Comparison of ENCODE assay signal across 2 cellular contexts in the genomic region with DNA sequence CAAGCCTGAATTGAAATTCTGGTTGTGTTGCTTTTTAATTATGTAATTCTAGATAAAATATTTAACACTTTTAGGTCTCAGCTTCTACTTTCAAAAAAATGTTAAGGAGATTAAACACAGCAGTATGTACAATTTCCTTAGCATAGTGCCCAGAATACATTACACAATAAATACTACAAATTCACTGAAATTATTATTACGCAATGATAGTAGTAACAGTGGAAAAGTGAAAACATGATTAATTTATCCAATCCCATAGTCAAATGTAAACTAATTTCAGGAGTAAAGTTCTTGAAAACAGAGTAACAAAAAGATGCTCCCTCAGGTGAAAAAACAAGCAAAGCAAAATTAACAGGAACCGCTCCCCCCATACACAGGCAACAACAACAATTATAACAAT.
A peak's percentile ranks its signal among the peaks of the same experiment; 100 is the strongest.
TF ChIP-seq lines count a peak whose summit lies in the region.

No MANE protein-coding gene starts in this region.

TF ChIP-seq in IMR-90, 13 proteins besides CTCF, POLR2A, EP300 and RAD21:
- TF ChIP-seq BHLHE40 (IDR thresholded peaks at IDR 0.05; ENCODE audit: low read depth, low read length) (no peak), CEBPB (IDR thresholded peaks at IDR 0.05; ENCODE audit: low read depth, low read length) (peak; percentile 93)
- TF ChIP-seq, protein P1, sequence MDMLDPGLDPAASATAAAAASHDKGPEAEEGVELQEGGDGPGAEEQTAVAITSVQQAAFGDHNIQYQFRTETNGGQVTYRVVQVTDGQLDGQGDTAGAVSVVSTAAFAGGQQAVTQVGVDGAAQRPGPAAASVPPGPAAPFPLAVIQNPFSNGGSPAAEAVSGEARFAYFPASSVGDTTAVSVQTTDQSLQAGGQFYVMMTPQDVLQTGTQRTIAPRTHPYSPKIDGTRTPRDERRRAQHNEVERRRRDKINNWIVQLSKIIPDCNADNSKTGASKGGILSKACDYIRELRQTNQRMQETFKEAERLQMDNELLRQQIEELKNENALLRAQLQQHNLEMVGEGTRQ (IDR thresholded peaks at IDR 0.05; ENCODE audit: low read depth, low read length), result no peak

TF ChIP-seq in K562, 482 proteins besides CTCF, POLR2A, EP300 and RAD21:
- TF ChIP-seq PCBP1 (IDR thresholded peaks at IDR 0.05; ENCODE audit: low read depth, low read length, poor library complexity, severe bottlenecking) (no peak), CEBPG (CRISPR knock-in tag; IDR thresholded peaks at IDR 0.05) (no peak), CEBPG (tag; conservative IDR thresholded peaks at IDR 0.05 in 1 of 2, IDR thresholded peaks at IDR 0.05 in 1 of 2) (peak in 1 of 2 experiments; percentile 92; a peak in 3 of 4 replicates), CEBPB (tag; IDR thresholded peaks at IDR 0.05) (peak; percentile 77)
- TF ChIP-seq, protein P2, sequence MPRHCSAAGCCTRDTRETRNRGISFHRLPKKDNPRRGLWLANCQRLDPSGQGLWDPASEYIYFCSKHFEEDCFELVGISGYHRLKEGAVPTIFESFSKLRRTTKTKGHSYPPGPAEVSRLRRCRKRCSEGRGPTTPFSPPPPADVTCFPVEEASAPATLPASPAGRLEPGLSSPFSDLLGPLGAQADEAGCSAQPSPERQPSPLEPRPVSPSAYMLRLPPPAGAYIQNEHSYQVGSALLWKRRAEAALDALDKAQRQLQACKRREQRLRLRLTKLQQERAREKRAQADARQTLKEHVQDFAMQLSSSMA (CRISPR knock-in tag; IDR thresholded peaks at IDR 0.05), result no peak
